8 cellular contexts compared by ENCODE assay signal in the genomic region with DNA sequence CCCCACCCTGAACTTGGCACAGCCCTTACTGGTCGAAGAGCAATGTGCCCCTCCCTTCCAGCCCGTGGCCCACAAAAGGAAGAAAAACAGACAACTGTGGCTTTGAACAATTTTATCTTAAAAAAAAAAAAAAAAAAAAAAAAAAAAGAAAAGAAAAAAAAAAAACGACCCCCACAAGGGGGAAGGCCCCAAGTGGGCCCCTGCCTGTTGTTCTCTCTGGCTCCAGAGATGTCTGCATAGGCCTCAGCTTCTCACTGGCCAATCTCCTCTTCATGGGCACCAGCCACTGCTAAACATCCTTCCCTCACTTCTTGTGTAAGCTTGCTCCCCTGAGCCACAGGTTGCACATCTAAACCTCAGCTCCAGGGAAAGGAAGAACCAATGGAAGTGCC. TPM values are rescaled to one million over a fixed set of nuclear protein-coding genes. Genes with fewer than 3 reads are reported as not detected.
DNase-seq lines count a peak whose midpoint lies in the region; ATAC-seq and TF ChIP-seq lines count a peak whose summit lies in the region.

No MANE protein-coding gene starts in this region.

- H3K27ac ChIP-seq in GM23338 (ENCODE audit: low read depth): peak overlapping the region; percentile 74

- H3F3A ChIP-seq in GM23338 (replicated peaks; ENCODE audit: low read depth): peaks cover 46% of the 10 kb centered on the region

- peaks cover 34% of the 10 kb centered on the region for H3K79me2 ChIP-seq in GM23338 (replicated peaks; ENCODE audit: insufficient read depth)

- POLR2A ChIA-PET in T-cell (lab: Charles Lee): interaction anchor here (0.5 to 1.9 kb wide), 7 partner anchors 9 to 764 kb away, joined by 4 to 17 read pairs (median 7); a partner anchor contains a TSS

- peak overlapping the region; percentile 96 for H3K4me2 ChIP-seq in GM23338

- CTCF ChIA-PET in T-cell (lab: Charles Lee): interaction anchor here (0.6 to 5.1 kb wide), 7 partner anchors 15 to 59 kb away, joined by 3 to 25 read pairs (median 7); a partner anchor contains a TSS

- peak overlapping the region; percentile 98 for H3K4me3 ChIP-seq in GM23338
- H3K4me3 ChIP-seq in fibroblast of the aortic adventitia (ENCODE audit: low read depth, low read length): peak overlapping the region; percentile 62

- H3K9me3 Mint-ChIP-seq in GM23338: no peaks in the 10 kb centered on the region; the same call in 2 of the 3 replicates
- no peaks in the 10 kb centered on the region for H3K9me3 Mint-ChIP-seq in T-cell

- peaks cover 45% of the 10 kb centered on the region for H3K4me1 Mint-ChIP-seq in GM23338
- peaks cover 43 to 54% (median 54%) of the 10 kb centered on the region in 3 donors for H3K4me1 Mint-ChIP-seq in T-cell

- no peaks in the 10 kb centered on the region; the same call in 1 of the 2 replicates for H4K20me1 ChIP-seq in GM23338 (replicated peaks; ENCODE audit: insufficient read depth)

- H3K36me3 ChIP-seq in GM23338 (ENCODE audit: insufficient read depth): peaks cover 19% of the 10 kb centered on the region

- intact Hi-C loops in sciatic nerve (cut with DNase I): no loop called here

- ATAC-seq in GM23338 (no peak), T-cell (replicated peaks in 1 of 4) (peak in 1 of 4 experiments; percentile 2), sciatic nerve (peak; percentile 19), GM19395 (IDR thresholded peaks at IDR 0.05; ENCODE audit: unreplicated experiment) (no peak), GM19463 (IDR thresholded peaks at IDR 0.05; ENCODE audit: unreplicated experiment) (no peak)

- DNase-seq in GM23338 (ENCODE audit: low spot score) (no peak), T-cell (no peak), fibroblast of the aortic adventitia (ENCODE audit: low read depth) (no peak), sciatic nerve (ENCODE audit: low spot score) (no peak), NCI-H2107 treated with DMSO at 0.1 percent for 48 hours (lab: John Stamatoyannopoulos, UW; ENCODE audit: unreplicated experiment) (no peak)
- DNase-seq in stimulated activated CD4-positive, alpha-beta T cell treated with anti-CD3 and anti-CD28 coated beads, Interleukin-4, amount 100 ng/mL, for 24 hours: no peak

- H3K4me3 Mint-ChIP-seq in GM23338: peak overlapping the region; percentile 89
- H3K4me3 Mint-ChIP-seq in T-cell: peak overlapping the region; percentile 88 to 90 (median 89)

- H3K27me3 Mint-ChIP-seq in GM23338 (ENCODE audit: insufficient read depth, low read depth, poor library complexity): peaks cover 8% of the 10 kb centered on the region
- H3K27me3 Mint-ChIP-seq in T-cell: no peaks in the 10 kb centered on the region

- H3K4me1 ChIP-seq in GM23338 (ENCODE audit: insufficient read depth): peaks cover 35% of the 10 kb centered on the region

- H3K27ac Mint-ChIP-seq in GM23338: peak overlapping the region; percentile 96
- H3K27ac Mint-ChIP-seq in T-cell: peak overlapping the region; percentile 95

- no peaks in the 10 kb centered on the region for H3K9me2 ChIP-seq in GM23338 (ENCODE audit: insufficient read depth)

- H3K27me3 ChIP-seq in GM23338 (ENCODE audit: insufficient read depth): no peaks in the 10 kb centered on the region

- H2AFZ ChIP-seq in GM23338: no peak overlapping the region

- H3K36me3 Mint-ChIP-seq in GM23338 (ENCODE audit: low read depth) (peaks cover 43% of the 10 kb centered on the region), T-cell (peaks cover 32% of the 10 kb centered on the region)

- TF ChIP-seq CTCF in GM23338 (conservative IDR thresholded peaks at IDR 0.05; ENCODE audit: low read depth in 2 of 2): no peak
- TF ChIP-seq CTCF in fibroblast of the aortic adventitia (IDR thresholded peaks at IDR 0.05; ENCODE audit: insufficient read depth, low read length): no peak

TF ChIP-seq in GM23338, 12 proteins besides CTCF, POLR2A, EP300 and RAD21 (continues in another document):
- TF ChIP-seq, protein P1, sequence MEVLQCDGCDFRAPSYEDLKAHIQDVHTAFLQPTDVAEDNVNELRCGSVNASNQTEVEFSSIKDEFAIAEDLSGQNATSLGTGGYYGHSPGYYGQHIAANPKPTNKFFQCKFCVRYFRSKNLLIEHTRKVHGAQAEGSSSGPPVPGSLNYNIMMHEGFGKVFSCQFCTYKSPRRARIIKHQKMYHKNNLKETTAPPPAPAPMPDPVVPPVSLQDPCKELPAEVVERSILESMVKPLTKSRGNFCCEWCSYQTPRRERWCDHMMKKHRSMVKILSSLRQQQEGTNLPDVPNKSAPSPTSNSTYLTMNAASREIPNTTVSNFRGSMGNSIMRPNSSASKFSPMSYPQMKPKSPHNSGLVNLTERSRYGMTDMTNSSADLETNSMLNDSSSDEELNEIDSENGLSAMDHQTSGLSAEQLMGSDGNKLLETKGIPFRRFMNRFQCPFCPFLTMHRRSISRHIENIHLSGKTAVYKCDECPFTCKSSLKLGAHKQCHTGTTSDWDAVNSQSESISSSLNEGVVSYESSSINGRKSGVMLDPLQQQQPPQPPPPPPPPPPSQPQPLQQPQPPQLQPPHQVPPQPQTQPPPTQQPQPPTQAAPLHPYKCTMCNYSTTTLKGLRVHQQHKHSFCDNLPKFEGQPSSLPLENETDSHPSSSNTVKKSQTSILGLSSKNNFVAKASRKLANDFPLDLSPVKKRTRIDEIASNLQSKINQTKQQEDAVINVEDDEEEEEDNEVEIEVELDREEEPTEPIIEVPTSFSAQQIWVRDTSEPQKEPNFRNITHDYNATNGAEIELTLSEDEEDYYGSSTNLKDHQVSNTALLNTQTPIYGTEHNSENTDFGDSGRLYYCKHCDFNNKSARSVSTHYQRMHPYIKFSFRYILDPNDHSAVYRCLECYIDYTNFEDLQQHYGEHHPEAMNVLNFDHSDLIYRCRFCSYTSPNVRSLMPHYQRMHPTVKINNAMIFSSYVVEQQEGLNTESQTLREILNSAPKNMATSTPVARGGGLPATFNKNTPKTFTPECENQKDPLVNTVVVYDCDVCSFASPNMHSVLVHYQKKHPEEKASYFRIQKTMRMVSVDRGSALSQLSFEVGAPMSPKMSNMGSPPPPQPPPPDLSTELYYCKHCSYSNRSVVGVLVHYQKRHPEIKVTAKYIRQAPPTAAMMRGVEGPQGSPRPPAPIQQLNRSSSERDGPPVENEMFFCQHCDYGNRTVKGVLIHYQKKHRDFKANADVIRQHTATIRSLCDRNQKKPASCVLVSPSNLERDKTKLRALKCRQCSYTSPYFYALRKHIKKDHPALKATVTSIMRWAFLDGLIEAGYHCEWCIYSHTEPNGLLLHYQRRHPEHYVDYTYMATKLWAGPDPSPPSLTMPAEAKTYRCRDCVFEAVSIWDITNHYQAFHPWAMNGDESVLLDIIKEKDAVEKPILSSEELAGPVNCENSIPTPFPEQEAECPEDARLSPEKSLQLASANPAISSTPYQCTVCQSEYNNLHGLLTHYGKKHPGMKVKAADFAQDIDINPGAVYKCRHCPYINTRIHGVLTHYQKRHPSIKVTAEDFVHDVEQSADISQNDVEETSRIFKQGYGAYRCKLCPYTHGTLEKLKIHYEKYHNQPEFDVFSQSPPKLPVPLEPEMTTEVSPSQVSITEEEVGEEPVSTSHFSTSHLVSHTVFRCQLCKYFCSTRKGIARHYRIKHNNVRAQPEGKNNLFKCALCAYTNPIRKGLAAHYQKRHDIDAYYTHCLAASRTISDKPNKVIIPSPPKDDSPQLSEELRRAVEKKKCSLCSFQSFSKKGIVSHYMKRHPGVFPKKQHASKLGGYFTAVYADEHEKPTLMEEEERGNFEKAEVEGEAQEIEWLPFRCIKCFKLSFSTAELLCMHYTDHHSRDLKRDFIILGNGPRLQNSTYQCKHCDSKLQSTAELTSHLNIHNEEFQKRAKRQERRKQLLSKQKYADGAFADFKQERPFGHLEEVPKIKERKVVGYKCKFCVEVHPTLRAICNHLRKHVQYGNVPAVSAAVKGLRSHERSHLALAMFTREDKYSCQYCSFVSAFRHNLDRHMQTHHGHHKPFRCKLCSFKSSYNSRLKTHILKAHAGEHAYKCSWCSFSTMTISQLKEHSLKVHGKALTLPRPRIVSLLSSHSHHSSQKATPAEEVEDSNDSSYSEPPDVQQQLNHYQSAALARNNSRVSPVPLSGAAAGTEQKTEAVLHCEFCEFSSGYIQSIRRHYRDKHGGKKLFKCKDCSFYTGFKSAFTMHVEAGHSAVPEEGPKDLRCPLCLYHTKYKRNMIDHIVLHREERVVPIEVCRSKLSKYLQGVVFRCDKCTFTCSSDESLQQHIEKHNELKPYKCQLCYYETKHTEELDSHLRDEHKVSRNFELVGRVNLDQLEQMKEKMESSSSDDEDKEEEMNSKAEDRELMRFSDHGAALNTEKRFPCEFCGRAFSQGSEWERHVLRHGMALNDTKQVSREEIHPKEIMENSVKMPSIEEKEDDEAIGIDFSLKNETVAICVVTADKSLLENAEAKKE (CRISPR knock-in tag; IDR thresholded peaks at IDR 0.05): no peak

RNA-seq across cellular contexts. Expression of a gene that starts 0.4 kb away (rescaled TPM):
- total RNA-seq in GM23338 (2014; rRNA removed; shearing (Covaris generic)): 94.9 and 102 TPM in 2 replicates
- 244 and 257 TPM in 2 replicates for polyA plus RNA-seq in GM23338 (2016; fragmentation: Nextera tagmentation; extraction: Ambion mirVana)
- total RNA-seq in T-cell: 100 to 1,000 TPM in 2 of 5 donors, 10 to 100 TPM in 3; 39.9 to 130 (median 94.8) TPM
- 0.90 TPM in 1 of 2 replicates, not detected in the other for total RNA-seq in fibroblast of the aortic adventitia (ENCODE audit: low replicate concordance)
- 13.1 TPM for total RNA-seq in sciatic nerve

RNA-seq across cellular contexts. Expression of a gene that starts 6.6 kb away (rescaled TPM):
- 71.7 and 74.8 TPM in 2 replicates for total RNA-seq in GM23338 (2014; rRNA removed; shearing (Covaris generic))
- polyA plus RNA-seq in GM23338 (2016; fragmentation: Nextera tagmentation; extraction: Ambion mirVana): 23.6 and 23.8 TPM in 2 replicates
- 10 to 100 TPM; 65.4 to 96.1 (median 92.2) TPM for total RNA-seq in T-cell
- 23.5 and 36.2 TPM in 2 replicates for total RNA-seq in fibroblast of the aortic adventitia (ENCODE audit: low replicate concordance)
- total RNA-seq in sciatic nerve: 58.0 TPM

RNA-seq across cellular contexts. Expression of a gene that starts 18.2 kb away (rescaled TPM):
- total RNA-seq in GM23338 (2014; rRNA removed; shearing (Covaris generic)): 169 and 194 TPM in 2 replicates
- polyA plus RNA-seq in GM23338 (2016; fragmentation: Nextera tagmentation; extraction: Ambion mirVana): 51.0 and 51.8 TPM in 2 replicates
- total RNA-seq in T-cell (10 to 100 TPM; 14.6 to 21.0 (median 18.7) TPM), fibroblast of the aortic adventitia (ENCODE audit: low replicate concordance) (0.36 and 3.3 TPM in 2 replicates), sciatic nerve (20.3 TPM)

RNA-seq across cellular contexts. Expression of a gene that starts 30.5 kb away (rescaled TPM):
- 0.19 TPM in 1 of 2 replicates, not detected in the other for total RNA-seq in GM23338 (2014; rRNA removed; shearing (Covaris generic))
- 0.45 and 1.0 TPM in 2 replicates for polyA plus RNA-seq in GM23338 (2016; fragmentation: Nextera tagmentation; extraction: Ambion mirVana)
- total RNA-seq in T-cell (100 to 1,000 TPM; 193 to 299 (median 279) TPM), fibroblast of the aortic adventitia (ENCODE audit: low replicate concordance) (not detected in 2 replicates), sciatic nerve (13.7 TPM)

RNA-seq across cellular contexts. Expression of a gene that starts 50.2 kb away (rescaled TPM):
- total RNA-seq in GM23338 (2014; rRNA removed; shearing (Covaris generic)): not detected in 2 replicates
- polyA plus RNA-seq in GM23338 (2016; fragmentation: Nextera tagmentation; extraction: Ambion mirVana): 0.16 and 0.42 TPM in 2 replicates
- total RNA-seq in T-cell (under 1 TPM in 1 of 5 donors, not detected in 4; 0.06 TPM), fibroblast of the aortic adventitia (ENCODE audit: low replicate concordance) (not detected in 2 replicates), sciatic nerve (0.09 TPM)
